3 cellular contexts compared by ENCODE assay signal in genomic region chrX:147733369-147733768, GRCh38.
A peak's percentile ranks its signal among the peaks of the same experiment; 100 is the strongest.
TF ChIP-seq lines count a peak whose summit lies in the region.

No MANE protein-coding gene starts in this region.

TF ChIP-seq in A549, 52 proteins besides CTCF, POLR2A, EP300 and RAD21 (continued from another document):
- TF ChIP-seq HMGXB4 (CRISPR knock-in tag; IDR thresholded peaks at IDR 0.05; ENCODE audit: borderline replicate concordance) (no peak), MAFK (IDR thresholded peaks at IDR 0.05; ENCODE audit: partially characterized antibody) (peak; percentile 58)

TF ChIP-seq in IMR-90, 13 proteins besides CTCF, POLR2A, EP300 and RAD21 (continued from another document):
- TF ChIP-seq ELK1 (IDR thresholded peaks at IDR 0.05; ENCODE audit: borderline replicate concordance, low read depth, low read length), result no peak
- TF ChIP-seq RFX5 (IDR thresholded peaks at IDR 0.05; ENCODE audit: low read depth, low read length), result no peak
- no peak for TF ChIP-seq NFE2L2 (IDR thresholded peaks at IDR 0.05; ENCODE audit: low read depth, low read length)
- no peak for TF ChIP-seq MAZ (IDR thresholded peaks at IDR 0.05; ENCODE audit: borderline replicate concordance, low read depth, low read length)
- TF ChIP-seq MXI1 (IDR thresholded peaks at IDR 0.05; ENCODE audit: borderline replicate concordance, low read depth, low read length), result no peak
- no peak for TF ChIP-seq BHLHE40 (IDR thresholded peaks at IDR 0.05; ENCODE audit: low read depth, low read length)
- no peak for TF ChIP-seq FOS (IDR thresholded peaks at IDR 0.05; ENCODE audit: low read depth, low read length)
- TF ChIP-seq CHD1 (IDR thresholded peaks at IDR 0.05; ENCODE audit: low read depth, low read length), result no peak

TF ChIP-seq in K562, 482 proteins besides CTCF, POLR2A, EP300 and RAD21 (continued from another document):
- no peak for TF ChIP-seq HES1 (IDR thresholded peaks at IDR 0.05; ENCODE audit: low read depth)
- TF ChIP-seq TGIF2 (CRISPR knock-in tag; IDR thresholded peaks at IDR 0.05), result no peak
- no peak for TF ChIP-seq XRCC4 (IDR thresholded peaks at IDR 0.05; ENCODE audit: extremely low read depth, insufficient read depth, insufficient read length)
- no peak for TF ChIP-seq ZNF217 (CRISPR knock-in tag; IDR thresholded peaks at IDR 0.05)
- TF ChIP-seq NR4A1 (CRISPR knock-in tag; IDR thresholded peaks at IDR 0.05), result no peak
- no peak for TF ChIP-seq NR4A1 (tag; IDR thresholded peaks at IDR 0.05)
